In the genomic region with DNA sequence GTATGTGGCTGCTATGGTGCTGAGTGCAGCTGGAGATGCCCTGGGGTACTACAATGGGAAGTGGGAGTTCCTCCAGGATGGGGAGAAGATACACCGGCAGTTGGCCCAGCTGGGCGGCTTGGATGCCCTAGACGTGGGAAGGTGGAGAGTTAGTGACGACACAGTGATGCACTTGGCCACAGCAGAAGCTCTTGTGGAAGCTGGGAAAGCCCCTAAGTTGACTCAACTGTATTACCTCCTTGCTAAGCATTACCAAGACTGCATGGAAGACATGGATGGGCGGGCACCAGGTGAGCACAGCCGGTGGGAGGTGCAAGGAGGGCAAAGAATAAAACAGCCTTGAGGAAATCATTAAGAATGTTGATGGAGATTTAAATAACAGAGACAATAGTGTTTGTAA, we compare ENCODE assay signal across 14 cellular contexts. TPM values are rescaled to one million over a fixed set of nuclear protein-coding genes. Genes with fewer than 3 reads are reported as not detected.
DNase-seq lines count a peak whose midpoint lies in the region; ATAC-seq and TF ChIP-seq lines count a peak whose summit lies in the region.
"Had no signal": no experiment of that assay in that cellular context is flagged by ENCODE, and none has a peak within 500 bp of the region (broad histone marks: within the 10 kb centered on the region; RNA-seq: fewer than 3 reads in every experiment).

No MANE protein-coding gene starts in this region.

- H3K4me1 Mint-ChIP-seq in CD8-positive, alpha-beta T cell (ENCODE audit: low read depth): peaks cover 12% of the 10 kb centered on the region

- no TSS peak for BruUV-seq in A673 (replicated peaks; lab: Mats Ljungman, UMichigan)

- H3K9me3 Mint-ChIP-seq in CD8-positive, alpha-beta T cell: no peaks in the 10 kb centered on the region

- CTCF ChIA-PET in CD8-positive, alpha-beta T cell (lab: Charles Lee): no interaction called here
- CTCF ChIA-PET in A673 (lab: Charles Lee): no interaction called here

- H3K4me3 ChIP-seq in CD8-positive, alpha-beta T cell (ENCODE audit: low read depth, low read length): no peak overlapping the region
- H3K4me3 ChIP-seq in A673 (ENCODE audit: low read depth, low read length, poor library complexity, severe bottlenecking): no peak overlapping the region
- H3K4me3 ChIP-seq: esophagus muscularis mucosa, MG63, upper lobe of right lung had no signal

- DNase-seq in CD8-positive, alpha-beta T cell: no peak
- no peak for DNase-seq in NCI-H2171 (lab: John Stamatoyannopoulos, UW)
- DNase-seq in A673 (ENCODE audit: low spot score): no peak
- no peak for DNase-seq in OCI-M1 (lab: John Stamatoyannopoulos, UW)
- DNase-seq: Caco-2, MG63, upper lobe of right lung, WERI-Rb-1 had no signal

- H3K4me3 Mint-ChIP-seq in CD8-positive, alpha-beta T cell: no peak overlapping the region

- no peak for TF ChIP-seq CTCF in CD8-positive, alpha-beta T cell (IDR thresholded peaks at IDR 0.05)
- TF ChIP-seq CTCF in A673 (conservative IDR thresholded peaks at IDR 0.05; ENCODE audit: low read depth, low read length): no peak

- no peaks in the 10 kb centered on the region for H3K9me3 ChIP-seq in CD8-positive, alpha-beta T cell (ENCODE audit: low read length)
- H3K9me3 ChIP-seq in A673 (ENCODE audit: low read depth, low read length, poor library complexity, severe bottlenecking): no peaks in the 10 kb centered on the region
- H3K9me3 ChIP-seq: Caco-2, esophagus muscularis mucosa, MG63, upper lobe of right lung had no signal

- no peak overlapping the region for H3K27ac ChIP-seq in CD8-positive, alpha-beta T cell (ENCODE audit: low read depth, low read length)
- H3K27ac ChIP-seq in A673 (ENCODE audit: low read depth, low read length, poor library complexity, severe bottlenecking): no peak overlapping the region
- H3K27ac ChIP-seq: esophagus muscularis mucosa, upper lobe of right lung, WERI-Rb-1 had no signal

- peak; percentile 21 for ATAC-seq in CD8-positive, alpha-beta T cell
- peak; percentile 44 for ATAC-seq in GM18873 (IDR thresholded peaks at IDR 0.05; ENCODE audit: low FRiP score, unreplicated experiment)
- ATAC-seq in HG03442 (IDR thresholded peaks at IDR 0.05; ENCODE audit: unreplicated experiment): peak; percentile 51
- ATAC-seq in esophagus mucosa: peak; percentile 19
- no peak for ATAC-seq in HG03175 (IDR thresholded peaks at IDR 0.05; ENCODE audit: unreplicated experiment)
- ATAC-seq: upper lobe of right lung had no signal

- peaks cover 5% of the 10 kb centered on the region for H3K4me1 ChIP-seq in CD8-positive, alpha-beta T cell (ENCODE audit: insufficient read depth, low read length)
- no peaks in the 10 kb centered on the region for H3K4me1 ChIP-seq in A673 (ENCODE audit: insufficient read depth, low read length, poor library complexity, severe bottlenecking)

- peaks cover 3% of the 10 kb centered on the region for H3K27me3 ChIP-seq in CD8-positive, alpha-beta T cell (ENCODE audit: insufficient read depth, low read length)
- no peaks in the 10 kb centered on the region for H3K27me3 ChIP-seq in A673 (replicated peaks; ENCODE audit: insufficient read depth, low read depth, low read length, poor library complexity)
- H3K27me3 ChIP-seq: esophagus muscularis mucosa, MG63, upper lobe of right lung had no signal

- intact Hi-C loops in CD8-positive, alpha-beta T cell (cut with DNase I, micrococcal nuclease): no loop called here
- intact Hi-C loops in A673 (cut with micrococcal nuclease; ENCODE audit: unreplicated experiment): no loop called here

- H3K36me3 ChIP-seq in CD8-positive, alpha-beta T cell (ENCODE audit: insufficient read depth, low read length): no peaks in the 10 kb centered on the region
- H3K36me3 ChIP-seq in A673 (ENCODE audit: insufficient read depth, low read length, poor library complexity, severe bottlenecking): no peaks in the 10 kb centered on the region
- H3K36me3 ChIP-seq: MG63, WERI-Rb-1 had no signal

- H3K27ac Mint-ChIP-seq in CD8-positive, alpha-beta T cell: no peak overlapping the region

- POLR2A ChIA-PET in CD8-positive, alpha-beta T cell (lab: Charles Lee): no interaction called here
- POLR2A ChIA-PET in A673 (lab: Charles Lee; ENCODE audit: low non-redundant PET): no interaction called here

- peaks cover 7% of the 10 kb centered on the region for H3K27me3 Mint-ChIP-seq in CD8-positive, alpha-beta T cell (ENCODE audit: low read depth)

- peaks cover 2% of the 10 kb centered on the region for H3K36me3 Mint-ChIP-seq in CD8-positive, alpha-beta T cell

RNA-seq across cellular contexts. Expression of a gene that starts 2.9 kb away (rescaled TPM):
- under 1 TPM; 0.42 to 0.52 TPM for total RNA-seq in CD8-positive, alpha-beta T cell
- total RNA-seq in esophagus mucosa: 2.1 TPM
- total RNA-seq in A673 (2021): 0.37 TPM in 2 replicates

RNA-seq across cellular contexts. Expression of a gene that starts 15.5 kb away (rescaled TPM):
- not detected for total RNA-seq in CD8-positive, alpha-beta T cell
- total RNA-seq in esophagus mucosa (0.92 TPM), A673 (2021) (not detected in 2 replicates)

RNA-seq across cellular contexts. Expression of a gene that starts 22.8 kb away (rescaled TPM):
- total RNA-seq in CD8-positive, alpha-beta T cell: under 1 TPM; 0.58 to 0.71 TPM
- 0.08 TPM for total RNA-seq in esophagus mucosa
- not detected in 2 replicates for total RNA-seq in A673 (2021)
- total RNA-seq: astrocyte, Caco-2 had no signal
